18 cellular contexts compared by ENCODE assay signal in genomic region chr6:4794140-4794707, GRCh38. TPM values are rescaled to one million over a fixed set of nuclear protein-coding genes. Genes with fewer than 3 reads are reported as not detected.
DNase-seq lines count a peak whose midpoint lies in the region; ATAC-seq, FAIRE-seq and TF ChIP-seq lines count a peak whose summit lies in the region.
"Had no signal": no experiment of that assay in that cellular context is flagged by ENCODE, and none has a peak within 500 bp of the region (broad histone marks: within the 10 kb centered on the region; RNA-seq: fewer than 3 reads in every experiment).

No MANE protein-coding gene starts in this region.

- POLR2A ChIA-PET in K562 (lab: Yijun Ruan, JAX), result interaction anchor here (0.7 to 1.2 kb wide), 8 partner anchors 8 to 770 kb away, joined by 3 to 6 read pairs (median 4); partner anchors contain the start of gene CDYL
- POLR2A ChIA-PET in GM10248 (lab: Yijun Ruan, JAX), result no interaction called here

- peaks cover 51% of the 10 kb centered on the region for H4K20me1 ChIP-seq in K562 (replicated peaks; ENCODE audit: control insufficient read depth, insufficient read depth, low read length)

- H3K9me1 ChIP-seq in K562 (ENCODE audit: control insufficient read depth, insufficient read depth, low read length), result peaks cover 13% of the 10 kb centered on the region

- no peak overlapping the region for H2AFZ ChIP-seq in K562 (ENCODE audit: low read depth, low read length)

- CTCF ChIA-PET in K562 (lab: Yijun Ruan, JAX; ENCODE audit: low intra/inter-chr PET ratio), result no interaction called here
- CTCF ChIA-PET in GM10248 (lab: Yijun Ruan, JAX), result interaction anchor here (1.3 kb wide), 1 partner anchor 10 kb away, joined by 4 read pairs; no protein-coding TSS in a partner anchor

- peaks cover 96% of the 10 kb centered on the region for H3K79me2 ChIP-seq in K562 (ENCODE audit: control insufficient read depth, insufficient read depth, low read length)

- WGBS in K562 (ENCODE audit: insufficient coverage, low coverage, missing lambda C conversion rate), result 5% methylated on average over 15 of the region's 15 CpGs
- 39 to 41% methylated on average over 15 of the region's 15 CpGs for WGBS in aorta, 2 donors

- intact Hi-C loops in Right ventricle myocardium superior (cut with DNase I), result no loop called here
- intact Hi-C loops in cardiac septum (cut with DNase I), result no loop called here
- intact Hi-C loops in K562 (cut with micrococcal nuclease), result no loop called here
- intact Hi-C loops in aorta (cut with DNase I), result no loop called here

- H3K9ac ChIP-seq in K562 (ENCODE audit: insufficient read depth in 1 of 2, low read depth in 2 of 2, low read length in 2 of 2), result peak overlapping the region; percentile 15 to 28; a peak in 2 of 4 replicates

- H3K27me3 ChIP-seq in K562 (ENCODE audit: control insufficient read depth in 2 of 2, insufficient read depth in 2 of 2, low read length in 2 of 2), result no peaks in the 10 kb centered on the region
- H3K27me3 ChIP-seq in aorta (ENCODE audit: control insufficient read depth in 1 of 2, insufficient read depth in 2 of 2, low read length in 1 of 2), result no peaks in the 10 kb centered on the region
- H3K27me3 ChIP-seq: tibial nerve had no signal

- TF ChIP-seq CTCF in K562 (IDR thresholded peaks at IDR 0.05 in 2 of 3, conservative IDR thresholded peaks at IDR 0.05 in 1 of 3; ENCODE audit: insufficient read depth in 2 of 3, low read depth in 1 of 3, low read length in 3 of 3), result no peak
- no peak for TF ChIP-seq CTCF in GM10248 (IDR thresholded peaks at IDR 0.05; ENCODE audit: control extremely low read depth, extremely low read depth, low read depth, missing control alignments)

- peak overlapping the region; percentile 20 for H3K4me3 ChIP-seq in K562
- no peak overlapping the region for H3K4me3 ChIP-seq in aorta (ENCODE audit: low read length in 2 of 2)
- H3K4me3 ChIP-seq: tibial nerve had no signal

- peaks cover 7 to 26% of the 10 kb centered on the region in 2 experiments; a peak in 4 of 5 replicates for H3K4me1 ChIP-seq in K562 (replicated peaks in 1 of 2; ENCODE audit: control insufficient read depth in 2 of 2, insufficient read depth in 2 of 2, low read length in 2 of 2)
- no peaks in the 10 kb centered on the region for H3K4me1 ChIP-seq in aorta (ENCODE audit: control insufficient read depth in 1 of 2, insufficient read depth in 2 of 2, low read length in 2 of 2)

- BruUV-seq in K562 (replicated peaks; lab: Mats Ljungman, UMichigan), result no TSS peak

- in situ Hi-C loops in K562 (cut with MboI), result no loop called here

- peak overlapping the region; percentile 80 for H3K4me2 ChIP-seq in K562 (ENCODE audit: insufficient read depth, low read length)

- no peak for TF ChIP-seq POLR2A in K562 (conservative IDR thresholded peaks at IDR 0.05)

- ATAC-seq in Right ventricle myocardium superior (ENCODE audit: poor library complexity) (peak; percentile 90), K562 (peak; percentile 89), aorta (ENCODE audit: low FRiP score) (peak; percentile 36), GM21381 (IDR thresholded peaks at IDR 0.05; ENCODE audit: unreplicated experiment) (no peak)

- TF ChIP-seq EP300 in K562 (IDR thresholded peaks at IDR 0.05; ENCODE audit: low read length), result no peak

- DNase-seq in Right ventricle myocardium superior, result peak; percentile 74
- DNase-seq in cardiac septum (ENCODE audit: low spot score), result no peak
- DNase-seq in K562 (ENCODE audit: extremely low read depth in 1 of 4, low spot score in 3 of 4), result peak in 2 of 4 experiments; percentile 72
- peak; percentile 48 for DNase-seq in iPS-NIHi11 (ENCODE audit: low spot score)
- DNase-seq in aorta, result peak in 1 of 2 donors; percentile 52
- DNase-seq in glomerular visceral epithelial cell (ENCODE audit: extremely low spot score), result no peak
- no peak for DNase-seq in GM10248 (ENCODE audit: extremely low spot score)
- DNase-seq: activated CD4-positive, alpha-beta T cell treated with anti-CD3 and anti-CD28 coated beads, Interleukin-2, amount 50 U/mL, for 1 hour; activated naive CD8-positive, alpha-beta T cell treated with anti-CD3 and anti-CD28 coated beads, Interleukin-2, amount 10 ng/mL, durations not matched to agents 7 days and 5 days; activated T-cell treated with anti-CD3 and anti-CD28 coated beads, Interleukin-2, amount 50 U/mL, for 1 hour; CD4-positive, CD25-positive, alpha-beta regulatory T cell; DMS79 treated with DMSO at 0.1 percent for 48 hours; NCI-H1694 treated with DMSO at 0.1 percent for 48 hours; NK-92 treated with Interleukin-12 subunit alpha and Interleukin-12 subunit beta, amount 100 ng/mL, for 24 hours; occipital lobe; SHP77 treated with DMSO at 0.1 percent for 48 hours had no signal

- peak; percentile 23 for FAIRE-seq in K562 (lab: Jason Lieb, UNC)

- no peaks in the 10 kb centered on the region for H3K9me3 ChIP-seq in K562 (replicated peaks; ENCODE audit: control insufficient read depth, insufficient read depth, low read depth, low read length)
- no peaks in the 10 kb centered on the region for H3K9me3 ChIP-seq in aorta (ENCODE audit: control insufficient read depth, low read length)

- H3K27ac ChIP-seq in K562 (ENCODE audit: extremely low read depth, low read depth, low read length) (peak overlapping the region; percentile 22; the same call in 1 of the 3 replicates), aorta (ENCODE audit: low read depth in 1 of 2, low read length in 2 of 2) (no peak overlapping the region)
- H3K27ac ChIP-seq: tibial nerve had no signal

- TF ChIP-seq RAD21 in K562 (CRISPR knock-in tag; conservative IDR thresholded peaks at IDR 0.05 in 1 of 2, IDR thresholded peaks at IDR 0.05 in 1 of 2), result peak in 1 of 2 experiments; percentile 6; a peak in 1 of 4 replicates

- H3K36me3 ChIP-seq in K562 (ENCODE audit: control insufficient read depth, insufficient read depth, low read length) (no peaks in the 10 kb centered on the region), aorta (ENCODE audit: control insufficient read depth in 1 of 2, insufficient read depth in 2 of 2, low read length in 1 of 2) (no peaks in the 10 kb centered on the region)
- H3K36me3 ChIP-seq: tibial nerve had no signal

TF ChIP-seq in K562, 482 proteins besides CTCF, POLR2A, EP300 and RAD21 (continues in another document):
- TF ChIP-seq CTBP1 (IDR thresholded peaks at IDR 0.05; ENCODE audit: borderline replicate concordance), result peak; percentile 62; the same call in 1 of the 2 replicates
- TF ChIP-seq HDAC1 (IDR thresholded peaks at IDR 0.05), result peak in 1 of 2 experiments; percentile 39; a peak in 2 of 4 replicates
- TF ChIP-seq ELF4 (CRISPR knock-in tag; IDR thresholded peaks at IDR 0.05), result 0 out of 2 replicates have a peak, but pooled peaks have one; percentile 61
- TF ChIP-seq HDGF (IDR thresholded peaks at IDR 0.05), result 0 out of 2 replicates have a peak, but pooled peaks have one; percentile 42
- TF ChIP-seq DNMT1 (IDR thresholded peaks at IDR 0.05), result 0 out of 2 replicates have a peak, but pooled peaks have one; percentile 79
- peak; percentile 76 for TF ChIP-seq CHD1 (IDR thresholded peaks at IDR 0.05; ENCODE audit: low read length)
- no peak for TF ChIP-seq VEZF1 (CRISPR knock-in tag; IDR thresholded peaks at IDR 0.05)
- peak; percentile 41; the same call in 1 of the 2 replicates for TF ChIP-seq MTA3 (IDR thresholded peaks at IDR 0.05; ENCODE audit: borderline replicate concordance)
- TF ChIP-seq ZKSCAN1 (IDR thresholded peaks at IDR 0.05; ENCODE audit: low read depth, low read length), result no peak
- 0 out of 2 replicates have a peak, but pooled peaks have one; percentile 11 for TF ChIP-seq ZBTB26 (CRISPR knock-in tag; IDR thresholded peaks at IDR 0.05)
- peak; percentile 48; the same call in 1 of the 2 replicates for TF ChIP-seq SMARCA4 (IDR thresholded peaks at IDR 0.05)

RNA-seq across cellular contexts. Expression of gene CDYL, which starts 18.0 kb away (rescaled TPM):
- total RNA-seq in Right ventricle myocardium superior (27.2 TPM), cardiac septum (36.3 TPM), K562 (2014; rRNA removed) (28.2 and 29.1 TPM in 2 replicates), K562 (2014; rRNA removed; fragmentation: Illumina TruSeq; extraction: Trizol) (40.8 and 49.6 TPM in 2 replicates), K562 (2015; rRNA removed; fragmentation: Illumina TruSeq; extraction: Trizol) (40.1 and 43.3 TPM in 2 replicates), K562 (2021) (42.3 and 44.8 TPM in 2 replicates), aorta (10 to 100 TPM; 42.9 to 44.2 TPM)
- 97.4 and 107 TPM in 2 replicates for total RNA-seq in K562 (2011; cell fraction: chromatin; rRNA removed; ENCODE audit: low replicate concordance)
- total RNA-seq in K562 (2011; cell fraction: nucleolus; rRNA removed), result 24.0 and 27.2 TPM in 2 replicates
- 47.5 and 53.3 TPM in 2 replicates for total RNA-seq in K562 (2011; cell fraction: nucleoplasm; rRNA removed)
- polyA plus RNA-seq in K562 (2011; rRNA removed) (45.2 and 45.8 TPM in 2 replicates), K562 (2014; fragmentation: Illumina TruSeq; extraction: Trizol) (39.0 and 42.1 TPM in 2 replicates), K562 (2014; fragmentation: Nextera tagmentation; extraction: Ambion mirVana) (1 to 10 TPM; 8.1 to 8.9 TPM), K562 (2014; rRNA removed) (21.9 and 23.0 TPM in 2 replicates), aorta (1 to 10 TPM; 9.6 to 9.9 TPM)
- 17.9 and 27.1 TPM in 2 replicates for polyA plus RNA-seq in K562 (2011; cell fraction: cytosol; rRNA removed)
- polyA plus RNA-seq in K562 (2011; cell fraction: nucleus; rRNA removed), result 32.7 and 41.9 TPM in 2 replicates
- 19.0 and 20.5 TPM in 2 replicates for polyA plus RNA-seq in K562 (2012)
- polyA minus RNA-seq in K562 (2011; rRNA and poly(A)+ RNA removed), result 137 and 190 TPM in 2 replicates
- 45.0 and 56.9 TPM in 2 replicates for polyA minus RNA-seq in K562 (2011; cell fraction: cytosol; rRNA and poly(A)+ RNA removed)
- 19.1 and 40.3 TPM in 2 replicates for polyA minus RNA-seq in K562 (2011; cell fraction: nucleus; rRNA and poly(A)+ RNA removed)

Comparison
In these comparisons a context has a peak if more than half of its experiments do, and no peak if none do; other contexts are left out.
1. DNase-seq: peak in Right ventricle myocardium superior (single experiment) and iPS-NIHi11 (single experiment); none in cardiac septum (single experiment), glomerular visceral epithelial cell (single experiment) and GM10248 (single experiment).